In the genomic region with DNA sequence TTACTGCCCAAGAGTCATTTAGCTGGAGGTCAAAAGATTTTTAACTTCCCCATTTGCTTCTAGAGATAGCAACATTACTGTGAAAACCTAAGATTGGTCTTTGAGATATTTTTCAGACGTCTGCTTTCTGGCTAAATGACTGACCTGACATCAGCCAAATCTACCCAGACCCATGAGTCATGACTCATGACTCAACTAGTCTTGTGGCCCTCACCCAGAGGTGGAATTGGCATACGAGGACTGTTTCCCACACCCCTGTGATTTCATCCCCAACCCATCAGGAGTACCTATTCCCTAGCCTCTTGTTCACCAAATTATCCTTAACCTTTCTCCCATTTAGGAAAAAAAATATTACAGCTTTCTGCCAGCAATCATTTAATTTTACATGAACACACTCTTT, we compare ENCODE assay signal across 24 cellular contexts.
"Had no signal": no experiment of that assay in that cellular context is flagged by ENCODE, and none has a peak within 500 bp of the region (broad histone marks: within the 10 kb centered on the region; RNA-seq: fewer than 3 reads in every experiment).

No MANE protein-coding gene starts in this region.

- ATAC-seq: activated T-cell treated with anti-CD3 and anti-CD28 coated beads, Interleukin-2, amount 50 U/mL, for 4 hours; left lung; natural killer cell had no signal

- H3K4me3 ChIP-seq: breast epithelium, left lung, lung, prostate gland, right atrium auricular region, upper lobe of left lung had no signal

- H3K36me3 ChIP-seq: breast epithelium, left lung, prostate gland, right atrium auricular region, upper lobe of left lung had no signal

- H3K9me3 ChIP-seq: breast epithelium, left lung, prostate gland, right atrium auricular region, upper lobe of left lung had no signal

- DNase-seq: activated CD4-positive, alpha-beta T cell treated with anti-CD3 and anti-CD28 coated beads for 4 hours; activated CD4-positive, alpha-beta T cell treated with anti-CD3 and anti-CD28 coated beads, Interleukin-2, amount 50 U/mL, for 48 hours; activated CD4-positive, CD25-positive, alpha-beta regulatory T cell; activated CD8-positive, alpha-beta memory T cell treated with anti-CD3 and anti-CD28 coated beads, Interleukin-2, amount 50 U/mL, for 48 hours; activated naive CD4-positive, alpha-beta T cell treated with Interleukin-2 at 50 U/mL for 16 hours; activated naive CD8-positive, alpha-beta T cell treated with anti-CD3 and anti-CD28 coated beads for 36 hours; activated T-cell treated with anti-CD3 and anti-CD28 coated beads, Interleukin-2, amount 50 U/mL, for 4 hours; cortex of kidney; endodermal cell; foreskin melanocyte; glutamatergic neuron; hippocampal formation; kidney glomerular epithelial cell; left lung; midbrain; natural killer cell; stimulated activated CD4-positive, alpha-beta T cell treated with anti-CD3 and anti-CD28 coated beads, Interleukin-4, amount 100 ng/mL, for 24 hours; stimulated activated naive CD4-positive, alpha-beta T cell treated with Interleukin-2 at 50 U/mL for 16 hours; T-helper 1 cell; upper lobe of left lung had no signal

- H3K27me3 ChIP-seq: breast epithelium, left lung, right atrium auricular region, upper lobe of left lung had no signal
